8 cellular contexts compared by ENCODE assay signal in the genomic region with DNA sequence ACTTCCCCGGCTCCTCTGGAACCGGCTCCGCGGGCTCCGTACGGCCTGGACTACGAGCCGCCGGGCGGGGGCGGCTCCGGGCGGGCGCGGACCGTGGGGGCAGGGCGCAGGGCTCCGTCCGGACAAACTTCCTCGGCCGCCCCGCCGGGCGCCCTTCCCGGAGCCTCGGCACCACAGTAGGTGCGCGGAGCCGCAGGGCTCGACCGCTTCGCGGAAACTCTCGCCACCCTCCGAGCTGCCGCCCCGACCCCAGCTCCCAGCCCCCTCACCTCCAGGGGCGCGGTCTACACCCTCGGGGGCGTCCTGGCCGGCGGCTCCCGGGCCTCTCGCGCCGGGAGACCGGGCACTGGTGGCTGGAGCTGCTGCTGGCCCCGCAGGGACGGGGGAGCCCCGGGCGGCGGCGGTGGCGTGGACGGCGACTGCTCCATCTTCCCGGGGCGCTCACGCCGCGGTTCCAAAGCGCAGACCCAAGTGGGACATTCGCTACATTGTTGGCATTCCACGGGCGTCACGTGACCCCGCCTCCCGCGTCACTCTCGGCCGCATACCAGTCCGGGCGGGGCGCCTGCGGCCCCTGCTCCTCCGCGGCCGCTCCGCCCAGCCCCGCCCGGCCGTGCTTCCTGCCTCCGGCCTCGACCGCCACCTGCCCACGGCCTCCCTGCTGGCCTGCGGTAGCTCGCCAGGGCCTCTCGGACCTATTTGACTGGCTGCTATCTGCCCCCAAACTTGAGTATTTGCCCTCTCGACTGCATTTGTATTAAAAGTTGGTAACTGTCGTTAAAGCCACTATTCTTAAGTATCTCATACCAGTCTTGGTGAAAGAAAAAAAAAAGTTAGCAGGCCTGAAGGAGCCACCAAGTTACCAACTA. TPM values are rescaled to one million over a fixed set of nuclear protein-coding genes. Genes with fewer than 3 reads are reported as not detected.
A peak's percentile ranks its signal among the peaks of the same experiment; 100 is the strongest.
DNase-seq lines count a peak whose midpoint lies in the region; ATAC-seq and TF ChIP-seq lines count a peak whose summit lies in the region.

Gene LATS2 (minus strand): TSS at position 510 of the 869 bp plus-strand sequence. CDS start 15,560 bp downstream, outside the sequence.

- BruUV-seq in Calu3 (replicated peaks; lab: Mats Ljungman, UMichigan) = TSS peak; percentile 81

- H3K4me1 ChIP-seq in thymus (ENCODE audit: control insufficient read depth, insufficient read depth, low read length) = peaks cover 4% of the 10 kb centered on the region

- H3K27me3 ChIP-seq in thymus (ENCODE audit: control insufficient read depth, insufficient read depth) = peaks cover 23% of the 10 kb centered on the region

- no peaks in the 10 kb centered on the region for H3K9me3 ChIP-seq in thymus (ENCODE audit: control insufficient read depth)

- H3K4me1 Mint-ChIP-seq in Calu3 (ENCODE audit: low read depth, unreplicated experiment) (peaks cover 16% of the 10 kb centered on the region), glutamatergic neuron (ENCODE audit: low read depth, unreplicated experiment) (no peaks in the 10 kb centered on the region)
- peaks cover 3% of the 10 kb centered on the region for H3K4me1 Mint-ChIP-seq in activated naive CD8-positive, alpha-beta T cell treated with anti-CD3 and anti-CD28 coated beads, Interleukin-2, amount 50 U/mL, for 24 hours

- H3K36me3 Mint-ChIP-seq in Calu3 (ENCODE audit: insufficient read depth, unreplicated experiment) (peaks cover 30% of the 10 kb centered on the region), glutamatergic neuron (ENCODE audit: unreplicated experiment) (no peaks in the 10 kb centered on the region)
- no peaks in the 10 kb centered on the region for H3K36me3 Mint-ChIP-seq in activated naive CD8-positive, alpha-beta T cell treated with anti-CD3 and anti-CD28 coated beads, Interleukin-2, amount 50 U/mL, for 24 hours (ENCODE audit: low read depth)

- under 1% methylated on average over 92 of the region's 92 CpGs for WGBS in thymus

- TF ChIP-seq CTCF in Calu3 (IDR thresholded peaks at IDR 0.05; ENCODE audit: unreplicated experiment) (no peak), glutamatergic neuron (IDR thresholded peaks at IDR 0.05; ENCODE audit: partially characterized antibody, unreplicated experiment) (no peak)

- H3K4me3 ChIP-seq in thymus (ENCODE audit: low read length) = peak within 1 kb of the TSS; percentile 74

- ATAC-seq in GM19467 (IDR thresholded peaks at IDR 0.05; ENCODE audit: unreplicated experiment) = peak; percentile 87
- ATAC-seq in activated naive CD8-positive, alpha-beta T cell treated with anti-CD3 and anti-CD28 coated beads, Interleukin-2, amount 50 U/mL, for 24 hours = peak; percentile 78

- DNase-seq in Calu3 = peak; percentile 95
- DNase-seq in HK-2 (ENCODE audit: unreplicated experiment) = peak; percentile 90
- peak; percentile 3 for DNase-seq in SK-N-DZ (ENCODE audit: low spot score)
- peak; percentile 73 for DNase-seq in activated naive CD8-positive, alpha-beta T cell treated with anti-CD3 and anti-CD28 coated beads, Interleukin-2, amount 50 U/mL, for 24 hours
- DNase-seq in glutamatergic neuron = peak; percentile 82
- DNase-seq in non-pigmented ciliary epithelial cell (ENCODE audit: low read depth) = peak; percentile 74

- H3K4me3 Mint-ChIP-seq in Calu3 (ENCODE audit: low read depth, unreplicated experiment) (peak within 1 kb of the TSS; percentile 66), glutamatergic neuron (ENCODE audit: unreplicated experiment) (peak within 1 kb of the TSS; percentile 85)
- peak within 1 kb of the TSS; percentile 77 for H3K4me3 Mint-ChIP-seq in activated naive CD8-positive, alpha-beta T cell treated with anti-CD3 and anti-CD28 coated beads, Interleukin-2, amount 50 U/mL, for 24 hours

- H3K27ac ChIP-seq in thymus (ENCODE audit: low read depth) = peak within 1 kb of the TSS; percentile 91

- CTCF ChIA-PET in Calu3 (lab: Charles Lee) = interaction anchor here (1.0 kb wide), 1 partner anchor 118 kb away, joined by 3 read pairs; no protein-coding TSS in a partner anchor

- intact Hi-C loops in Calu3 (cut with micrococcal nuclease; ENCODE audit: unreplicated experiment) = no loop called here

- no peaks in the 10 kb centered on the region for H3K27me3 Mint-ChIP-seq in Calu3 (ENCODE audit: unreplicated experiment)
- peaks cover 35% of the 10 kb centered on the region for H3K27me3 Mint-ChIP-seq in activated naive CD8-positive, alpha-beta T cell treated with anti-CD3 and anti-CD28 coated beads, Interleukin-2, amount 50 U/mL, for 24 hours
- H3K27me3 Mint-ChIP-seq in glutamatergic neuron (ENCODE audit: unreplicated experiment) = peaks cover 6% of the 10 kb centered on the region

- no peaks in the 10 kb centered on the region for H3K9me3 Mint-ChIP-seq in Calu3 (ENCODE audit: low read depth, unreplicated experiment)
- no peaks in the 10 kb centered on the region for H3K9me3 Mint-ChIP-seq in activated naive CD8-positive, alpha-beta T cell treated with anti-CD3 and anti-CD28 coated beads, Interleukin-2, amount 50 U/mL, for 24 hours
- peaks cover 4% of the 10 kb centered on the region for H3K9me3 Mint-ChIP-seq in glutamatergic neuron (ENCODE audit: unreplicated experiment)

- H3K27ac Mint-ChIP-seq in Calu3 (ENCODE audit: unreplicated experiment) (peak within 1 kb of the TSS; percentile 92), glutamatergic neuron (ENCODE audit: unreplicated experiment) (no peak within 1 kb of the TSS)
- peak within 1 kb of the TSS; percentile 71 for H3K27ac Mint-ChIP-seq in activated naive CD8-positive, alpha-beta T cell treated with anti-CD3 and anti-CD28 coated beads, Interleukin-2, amount 50 U/mL, for 24 hours

- no peaks in the 10 kb centered on the region for H3K36me3 ChIP-seq in thymus (ENCODE audit: control insufficient read depth, insufficient read depth)

RNA-seq across cellular contexts. Expression of gene LATS2, which starts in this region (rescaled TPM):
- 19.0 and 19.3 TPM in 2 replicates for total RNA-seq in Calu3 (2022)
- polyA plus RNA-seq in SK-N-DZ (2014; cell fraction: cytosol; rRNA removed) = not detected in 2 replicates
- not detected in 2 replicates for polyA plus RNA-seq in SK-N-DZ (2014; cell fraction: nucleus; rRNA removed)
- 2.2 TPM for total RNA-seq in glutamatergic neuron (ENCODE audit: unreplicated experiment)
- 4.6 TPM for polyA plus RNA-seq in thymus

Comparison
In these comparisons a context has a peak if more than half of its experiments do, and no peak if none do; other contexts are left out.
1. Peak in every context shown above with its lines: DNase-seq, ATAC-seq, H3K4me3 ChIP-seq and H3K27ac ChIP-seq.
2. DNase-seq: peak in every context shown above with its lines; median percentile 95 in Calu3; 90 in HK-2; 82 in glutamatergic neuron; 74 in non-pigmented ciliary epithelial cell; 73 in activated naive CD8-positive, alpha-beta T cell treated with anti-CD3 and anti-CD28 coated beads, Interleukin-2, amount 50 U/mL, for 24 hours; 3 in SK-N-DZ.